Comparison of ENCODE assay signal across 12 cellular contexts in genomic region chr20:38727602-38728236, GRCh38. TPM values are rescaled to one million over a fixed set of nuclear protein-coding genes. Genes with fewer than 3 reads are reported as not detected.
DNase-seq lines count a peak whose midpoint lies in the region; ATAC-seq and TF ChIP-seq lines count a peak whose summit lies in the region.
"Had no signal": no experiment of that assay in that cellular context is flagged by ENCODE, and none has a peak within 500 bp of the region (broad histone marks: within the 10 kb centered on the region; RNA-seq: fewer than 3 reads in every experiment).

No MANE protein-coding gene starts in this region.

- H3K27me3 Mint-ChIP-seq in activated T-cell treated with anti-CD3 and anti-CD28 coated beads, Interleukin-2, amount 50 U/mL, for 24 hours, result peaks cover 91% of the 10 kb centered on the region
- H3K27me3 Mint-ChIP-seq in activated CD4-positive, alpha-beta memory T cell treated with anti-CD3 and anti-CD28 coated beads for 36 hours, result peaks cover 81% of the 10 kb centered on the region

- CTCF ChIA-PET in activated CD4-positive, alpha-beta memory T cell treated with anti-CD3 and anti-CD28 coated beads for 36 hours (lab: Charles Lee), result interaction anchor here (0.6 to 6.5 kb wide), 2 partner anchors 21 to 165 kb away, joined by 3 to 37 read pairs; partner anchors contain the start of gene ACTR5

- H3K4me1 Mint-ChIP-seq in activated T-cell treated with anti-CD3 and anti-CD28 coated beads, Interleukin-2, amount 50 U/mL, for 24 hours (ENCODE audit: low read depth), result peaks cover 67% of the 10 kb centered on the region
- peaks cover 65% of the 10 kb centered on the region for H3K4me1 Mint-ChIP-seq in activated CD4-positive, alpha-beta memory T cell treated with anti-CD3 and anti-CD28 coated beads for 36 hours (ENCODE audit: low read depth)

- H3K4me1 ChIP-seq in iPS DF 6.9 (ENCODE audit: control insufficient read depth, insufficient read depth, low read length) (peaks cover 20% of the 10 kb centered on the region), right atrium auricular region (peaks cover 0 to 70% of the 10 kb centered on the region in 2 donors)

- no peaks in the 10 kb centered on the region for H3K36me3 ChIP-seq in iPS DF 6.9 (ENCODE audit: control insufficient read depth, insufficient read depth, low read length)
- H3K36me3 ChIP-seq in right atrium auricular region, result no peaks in the 10 kb centered on the region
- H3K36me3 ChIP-seq: thoracic aorta had no signal

- H3K27me3 ChIP-seq in iPS DF 6.9 (ENCODE audit: control insufficient read depth, insufficient read depth, low read length) (peaks cover 77% of the 10 kb centered on the region), right atrium auricular region (peaks cover 60 to 79% of the 10 kb centered on the region in 2 donors)

- intact Hi-C loops in activated CD4-positive, alpha-beta memory T cell treated with anti-CD3 and anti-CD28 coated beads for 36 hours (cut with micrococcal nuclease), result loop anchor here (1.0 to 5.0 kb wide), 4 partner anchors 53 to 235 kb away; partner anchors contain the start of gene DHX35

- no peak overlapping the region for H3K27ac ChIP-seq in iPS DF 6.9 (ENCODE audit: low read length)
- H3K27ac ChIP-seq in right atrium auricular region, result no peak overlapping the region
- H3K27ac ChIP-seq: thoracic aorta had no signal

- H3K9me3 ChIP-seq in iPS DF 6.9 (ENCODE audit: control insufficient read depth, insufficient read depth, low read length) (no peaks in the 10 kb centered on the region), right atrium auricular region (no peaks in the 10 kb centered on the region)
- H3K9me3 ChIP-seq: thoracic aorta had no signal

- no peak for ATAC-seq in stimulated activated naive CD8-positive, alpha-beta T cell treated with anti-CD3 and anti-CD28 coated beads, Interleukin-15, Interleukin-2, amounts not matched to agents 100 U/mL and 50 U/mL, for 24 hours
- ATAC-seq in HG03196 (IDR thresholded peaks at IDR 0.05; ENCODE audit: unreplicated experiment), result no peak

- POLR2A ChIA-PET in activated CD4-positive, alpha-beta memory T cell treated with anti-CD3 and anti-CD28 coated beads for 36 hours (lab: Charles Lee), result no interaction called here

- H3K27ac Mint-ChIP-seq in activated T-cell treated with anti-CD3 and anti-CD28 coated beads, Interleukin-2, amount 50 U/mL, for 24 hours, result peak overlapping the region; percentile 68
- H3K27ac Mint-ChIP-seq in activated CD4-positive, alpha-beta memory T cell treated with anti-CD3 and anti-CD28 coated beads for 36 hours, result no peak overlapping the region

- H3K9me3 Mint-ChIP-seq in activated T-cell treated with anti-CD3 and anti-CD28 coated beads, Interleukin-2, amount 50 U/mL, for 24 hours, result no peaks in the 10 kb centered on the region
- no peaks in the 10 kb centered on the region for H3K9me3 Mint-ChIP-seq in activated CD4-positive, alpha-beta memory T cell treated with anti-CD3 and anti-CD28 coated beads for 36 hours

- TF ChIP-seq CTCF in right atrium auricular region (IDR thresholded peaks at IDR 0.05), result no peak

- peak; percentile 45 for DNase-seq in activated T-cell treated with anti-CD3 and anti-CD28 coated beads, Interleukin-2, amount 50 U/mL, for 24 hours
- no peak for DNase-seq in activated T-cell treated with anti-CD3 and anti-CD28 coated beads for 4 hours
- DNase-seq in activated CD4-positive, alpha-beta memory T cell treated with anti-CD3 and anti-CD28 coated beads for 36 hours, result peak; percentile 34
- DNase-seq in iPS DF 6.9 (ENCODE audit: low read depth, low spot score), result no peak
- DNase-seq in stimulated activated naive CD8-positive, alpha-beta T cell treated with anti-CD3 and anti-CD28 coated beads, Interleukin-15, Interleukin-2, amounts not matched to agents 100 U/mL and 50 U/mL, for 24 hours, result peak; percentile 11
- DNase-seq in NCI-H748 treated with DMSO at 0.1 percent for 48 hours (lab: John Stamatoyannopoulos, UW), result no peak
- DNase-seq in right atrium auricular region (ENCODE audit: low spot score), result no peak
- DNase-seq: GF-D8, NCI-H1417 treated with DMSO at 0.1 percent for 48 hours, SHP77 had no signal

- peak overlapping the region; percentile 26 for H3K4me3 Mint-ChIP-seq in activated T-cell treated with anti-CD3 and anti-CD28 coated beads, Interleukin-2, amount 50 U/mL, for 24 hours
- H3K4me3 Mint-ChIP-seq in activated CD4-positive, alpha-beta memory T cell treated with anti-CD3 and anti-CD28 coated beads for 36 hours, result peak overlapping the region; percentile 24

- WGBS in iPS DF 6.9 (ENCODE audit: insufficient coverage, insufficient read length), result no CpG with 5 or more reads among the region's 52 CpGs

- peak overlapping the region; percentile 35; the same call in 1 of the 2 replicates for H3K4me3 ChIP-seq in iPS DF 6.9 (ENCODE audit: low read length)
- no peak overlapping the region for H3K4me3 ChIP-seq in right atrium auricular region
- H3K4me3 ChIP-seq: thoracic aorta had no signal

- no peaks in the 10 kb centered on the region for H3K36me3 Mint-ChIP-seq in activated T-cell treated with anti-CD3 and anti-CD28 coated beads, Interleukin-2, amount 50 U/mL, for 24 hours (ENCODE audit: low read depth)
- H3K36me3 Mint-ChIP-seq in activated CD4-positive, alpha-beta memory T cell treated with anti-CD3 and anti-CD28 coated beads for 36 hours, result peaks cover 3% of the 10 kb centered on the region

RNA-seq across cellular contexts. Expression of gene SLC32A1, which starts 3.4 kb away (rescaled TPM):
- not detected for total RNA-seq in activated CD4-positive, alpha-beta memory T cell treated with anti-CD3 and anti-CD28 coated beads for 36 hours
- total RNA-seq in right atrium auricular region, result not detected
- total RNA-seq: thoracic aorta had no signal

RNA-seq across cellular contexts. Expression of gene ACTR5, which starts 20.5 kb away (rescaled TPM):
- total RNA-seq in activated CD4-positive, alpha-beta memory T cell treated with anti-CD3 and anti-CD28 coated beads for 36 hours, result 10 to 100 TPM; 11.0 TPM
- total RNA-seq in right atrium auricular region, result 1 to 10 TPM; 2.8 to 5.6 TPM

Comparison
In these comparisons a context has a peak if more than half of its experiments do, and no peak if none do; other contexts are left out.
1. DNase-seq: peak in activated T-cell treated with anti-CD3 and anti-CD28 coated beads, Interleukin-2, amount 50 U/mL, for 24 hours (single experiment), activated CD4-positive, alpha-beta memory T cell treated with anti-CD3 and anti-CD28 coated beads for 36 hours (single experiment) and stimulated activated naive CD8-positive, alpha-beta T cell treated with anti-CD3 and anti-CD28 coated beads, Interleukin-15, Interleukin-2, amounts not matched to agents 100 U/mL and 50 U/mL, for 24 hours (single experiment); none in activated T-cell treated with anti-CD3 and anti-CD28 coated beads for 4 hours (single experiment), iPS DF 6.9 (single experiment), NCI-H748 treated with DMSO at 0.1 percent for 48 hours (single experiment) and right atrium auricular region (single experiment).